Comparison of ENCODE assay signal across 18 cellular contexts in the genomic region with DNA sequence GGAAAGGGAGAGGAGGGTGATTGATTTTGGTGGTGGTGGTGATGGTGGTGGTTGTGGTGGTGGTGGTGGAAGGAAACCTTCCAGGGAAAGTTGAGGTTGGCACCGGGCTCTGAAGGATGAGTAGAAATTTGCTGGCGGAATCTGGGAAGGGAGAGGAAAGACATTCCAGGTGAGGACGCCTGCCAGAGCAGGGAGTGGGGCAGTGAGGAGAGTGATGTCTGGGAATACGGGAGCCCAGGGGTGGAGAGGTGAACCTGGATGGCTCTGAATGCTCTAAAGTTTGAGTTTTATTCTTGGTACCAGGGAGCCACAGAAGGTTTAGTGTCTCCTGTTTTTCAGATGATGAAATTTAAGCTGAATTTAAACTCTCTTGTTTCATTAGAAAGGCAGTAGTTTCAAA. TPM values are rescaled to one million over a fixed set of nuclear protein-coding genes. Genes with fewer than 3 reads are reported as not detected.
DNase-seq lines count a peak whose midpoint lies in the region; ATAC-seq, FAIRE-seq and TF ChIP-seq lines count a peak whose summit lies in the region.
"Had no signal": no experiment of that assay in that cellular context is flagged by ENCODE, and none has a peak within 500 bp of the region (broad histone marks: within the 10 kb centered on the region; RNA-seq: fewer than 3 reads in every experiment).

No MANE protein-coding gene starts in this region.

- no peak overlapping the region for H3K27ac ChIP-seq in CD4-positive, alpha-beta T cell (ENCODE audit: low read depth, low read length)
- no peak overlapping the region for H3K27ac ChIP-seq in naive thymus-derived CD4-positive, alpha-beta T cell (ENCODE audit: low read depth, low read length)
- H3K27ac ChIP-seq: sigmoid colon, VCaP had no signal

- FAIRE-seq in GM12892 (lab: Jason Lieb, UNC) = peak; percentile 51
- FAIRE-seq: RCC 7860 had no signal

- no peaks in the 10 kb centered on the region for H3K27me3 ChIP-seq in CD4-positive, alpha-beta T cell (ENCODE audit: control insufficient read depth, insufficient read depth, low read length)
- H3K27me3 ChIP-seq in naive thymus-derived CD4-positive, alpha-beta T cell (ENCODE audit: control insufficient read depth in 2 of 2, insufficient read depth in 2 of 2, low read length in 2 of 2) = no peaks in the 10 kb centered on the region
- H3K27me3 ChIP-seq: sigmoid colon had no signal

- H3K36me3 Mint-ChIP-seq in CD4-positive, alpha-beta T cell (ENCODE audit: low read depth) = peaks cover 6% of the 10 kb centered on the region
- peaks cover 47% of the 10 kb centered on the region for H3K36me3 Mint-ChIP-seq in activated CD4-positive, alpha-beta memory T cell treated with anti-CD3 and anti-CD28 coated beads, Interleukin-2, amount 10 ng/mL, durations not matched to agents 7 days and 5 days (ENCODE audit: low read depth)
- peaks cover 4 to 33% (median 6%) of the 10 kb centered on the region in 5 donors for H3K36me3 Mint-ChIP-seq in naive thymus-derived CD4-positive, alpha-beta T cell

- H3K4me3 ChIP-seq in naive thymus-derived CD4-positive, alpha-beta T cell (ENCODE audit: low read length) = no peak overlapping the region
- H3K4me3 ChIP-seq: sigmoid colon had no signal

- POLR2A ChIA-PET in CD4-positive, alpha-beta T cell (lab: Charles Lee) = interaction anchor here (1.0 to 3.1 kb wide), 6 partner anchors 10 to 111 kb away, joined by 3 to 19 read pairs (median 6); a partner anchor contains a TSS
- POLR2A ChIA-PET in activated CD4-positive, alpha-beta memory T cell treated with anti-CD3 and anti-CD28 coated beads, Interleukin-2, amount 10 ng/mL, durations not matched to agents 7 days and 5 days (lab: Charles Lee) = interaction anchor here (0.9 to 7.5 kb wide), 7 partner anchors 10 to 215 kb away, joined by 3 to 106 read pairs (median 9); a partner anchor contains a TSS
- POLR2A ChIA-PET in naive thymus-derived CD4-positive, alpha-beta T cell (lab: Charles Lee) = interaction anchor here (0.8 to 2.5 kb wide), 6 partner anchors 8 to 30 kb away, joined by 3 to 12 read pairs (median 4); no protein-coding TSS in a partner anchor

- H3K4me1 Mint-ChIP-seq in CD4-positive, alpha-beta T cell (ENCODE audit: low read depth) = peaks cover 87% of the 10 kb centered on the region
- H3K4me1 Mint-ChIP-seq in activated CD4-positive, alpha-beta memory T cell treated with anti-CD3 and anti-CD28 coated beads, Interleukin-2, amount 10 ng/mL, durations not matched to agents 7 days and 5 days = peaks cover 86% of the 10 kb centered on the region
- H3K4me1 Mint-ChIP-seq in naive thymus-derived CD4-positive, alpha-beta T cell = peaks cover 57 to 86% (median 82%) of the 10 kb centered on the region in 7 donors

- TF ChIP-seq POLR2A in GM12892 (IDR thresholded peaks at IDR 0.05; ENCODE audit: low read depth, low read length) = no peak

- H3K36me3 ChIP-seq in naive thymus-derived CD4-positive, alpha-beta T cell (ENCODE audit: control insufficient read depth in 2 of 3, insufficient read depth in 3 of 3, low read length in 3 of 3) = no peaks in the 10 kb centered on the region
- H3K36me3 ChIP-seq: sigmoid colon had no signal

- no peaks in the 10 kb centered on the region for H3K9me3 ChIP-seq in CD4-positive, alpha-beta T cell (ENCODE audit: control insufficient read depth, low read length)
- no peaks in the 10 kb centered on the region for H3K9me3 ChIP-seq in naive thymus-derived CD4-positive, alpha-beta T cell (ENCODE audit: control insufficient read depth in 2 of 3, low read length in 3 of 3)
- H3K9me3 ChIP-seq: sigmoid colon had no signal

- CTCF ChIA-PET in CD4-positive, alpha-beta T cell (lab: Charles Lee) = interaction anchor here (0.6 to 1.8 kb wide), 3 partner anchors 7 to 43 kb away, joined by 3 to 7 read pairs (median 3); no protein-coding TSS in a partner anchor
- CTCF ChIA-PET in activated CD4-positive, alpha-beta memory T cell treated with anti-CD3 and anti-CD28 coated beads, Interleukin-2, amount 10 ng/mL, durations not matched to agents 7 days and 5 days (lab: Charles Lee) = interaction anchor here (0.7 to 5.1 kb wide), 3 partner anchors 8 to 91 kb away, joined by 4 to 29 read pairs (median 5); a partner anchor contains a TSS
- CTCF ChIA-PET in naive thymus-derived CD4-positive, alpha-beta T cell (lab: Charles Lee) = interaction anchor here (1.0 to 2.4 kb wide), 2 partner anchors 11 to 14 kb away, joined by 4 to 13 read pairs; no protein-coding TSS in a partner anchor

- no peak for DNase-seq in CD4-positive, alpha-beta T cell
- no peak for DNase-seq in GM12892 (ENCODE audit: insufficient read length)
- DNase-seq in activated CD4-positive, alpha-beta memory T cell treated with anti-CD3 and anti-CD28 coated beads, Interleukin-2, amount 10 ng/mL, durations not matched to agents 7 days and 5 days = no peak
- no peak for DNase-seq in naive thymus-derived CD4-positive, alpha-beta T cell
- DNase-seq in stimulated activated CD4-positive, alpha-beta T cell treated with anti-CD3 and anti-CD28 coated beads, Interleukin-4, amount 100 ng/mL, for 1 hour = no peak
- DNase-seq in DMS153 (lab: John Stamatoyannopoulos, UW) = no peak
- DNase-seq in foreskin melanocyte = no peak
- DNase-seq: activated CD8-positive, alpha-beta memory T cell treated with anti-CD3 and anti-CD28 coated beads, Interleukin-2, amount 50 U/mL, for 48 hours; amygdala; DMS53; IMR-90; midbrain; NCI-H1048; occipital lobe; sigmoid colon; stimulated activated CD4-positive, alpha-beta T cell treated with anti-CD3 and anti-CD28 coated beads, Interleukin-2, amount 100 ng/mL, for 24 hours had no signal

- no peak for ATAC-seq in CD4-positive, alpha-beta T cell (ENCODE audit: poor library complexity)
- no peak for ATAC-seq in naive thymus-derived CD4-positive, alpha-beta T cell

- intact Hi-C loops in CD4-positive, alpha-beta T cell (cut with DNase I, micrococcal nuclease) = no loop called here
- intact Hi-C loops in naive thymus-derived CD4-positive, alpha-beta T cell (cut with micrococcal nuclease) = loop anchor here in 1 of 2 donors (1.0 kb wide), 2 partner anchors 9 to 13 kb away; no protein-coding TSS in a partner anchor

- peak overlapping the region; percentile 30 for H3K4me3 Mint-ChIP-seq in CD4-positive, alpha-beta T cell
- peak overlapping the region; percentile 52 for H3K4me3 Mint-ChIP-seq in activated CD4-positive, alpha-beta memory T cell treated with anti-CD3 and anti-CD28 coated beads, Interleukin-2, amount 10 ng/mL, durations not matched to agents 7 days and 5 days
- peak overlapping the region in 7 of 10 donors; percentile 10 to 72 (median 53) for H3K4me3 Mint-ChIP-seq in naive thymus-derived CD4-positive, alpha-beta T cell

- no peaks in the 10 kb centered on the region for H3K9me3 Mint-ChIP-seq in CD4-positive, alpha-beta T cell
- H3K9me3 Mint-ChIP-seq in activated CD4-positive, alpha-beta memory T cell treated with anti-CD3 and anti-CD28 coated beads, Interleukin-2, amount 10 ng/mL, durations not matched to agents 7 days and 5 days = peaks cover 17% of the 10 kb centered on the region
- H3K9me3 Mint-ChIP-seq in naive thymus-derived CD4-positive, alpha-beta T cell = peaks cover 0 to 13% (median 3%) of the 10 kb centered on the region in 11 donors

- H3K4me1 ChIP-seq in naive thymus-derived CD4-positive, alpha-beta T cell (ENCODE audit: control insufficient read depth in 2 of 2, insufficient read depth in 2 of 2, low read length in 2 of 2) = peaks cover 46 to 65% of the 10 kb centered on the region in 2 donors
- H3K4me1 ChIP-seq: sigmoid colon had no signal

- H3K27ac Mint-ChIP-seq in CD4-positive, alpha-beta T cell = peak overlapping the region; percentile 57
- H3K27ac Mint-ChIP-seq in activated CD4-positive, alpha-beta memory T cell treated with anti-CD3 and anti-CD28 coated beads, Interleukin-2, amount 10 ng/mL, durations not matched to agents 7 days and 5 days = peak overlapping the region; percentile 76
- H3K27ac Mint-ChIP-seq in naive thymus-derived CD4-positive, alpha-beta T cell = peak overlapping the region; percentile 25 to 91 (median 74)

- TF ChIP-seq CTCF in CD4-positive, alpha-beta T cell (IDR thresholded peaks at IDR 0.05) = no peak

- H3K27me3 Mint-ChIP-seq in CD4-positive, alpha-beta T cell = no peaks in the 10 kb centered on the region
- no peaks in the 10 kb centered on the region for H3K27me3 Mint-ChIP-seq in activated CD4-positive, alpha-beta memory T cell treated with anti-CD3 and anti-CD28 coated beads, Interleukin-2, amount 10 ng/mL, durations not matched to agents 7 days and 5 days
- no peaks in the 10 kb centered on the region for H3K27me3 Mint-ChIP-seq in naive thymus-derived CD4-positive, alpha-beta T cell

RNA-seq across cellular contexts. Expression of a gene that starts 16.0 kb away (rescaled TPM):
- total RNA-seq in CD4-positive, alpha-beta T cell = 10 to 100 TPM; 53.4 to 53.6 TPM
- 13.1 TPM for polyA plus RNA-seq in GM12892 (2012; ENCODE audit: missing spikeins)
- total RNA-seq in activated CD4-positive, alpha-beta memory T cell treated with anti-CD3 and anti-CD28 coated beads, Interleukin-2, amount 10 ng/mL, durations not matched to agents 7 days and 5 days = 100 to 1,000 TPM; 124 to 125 TPM
- total RNA-seq in naive thymus-derived CD4-positive, alpha-beta T cell = 10 to 100 TPM; 31.9 to 74.3 (median 42.0) TPM
- polyA plus RNA-seq in naive thymus-derived CD4-positive, alpha-beta T cell = 10 to 100 TPM; 23.4 to 28.7 TPM
